Comparison of ENCODE assay signal across 25 cellular contexts in the genomic region with DNA sequence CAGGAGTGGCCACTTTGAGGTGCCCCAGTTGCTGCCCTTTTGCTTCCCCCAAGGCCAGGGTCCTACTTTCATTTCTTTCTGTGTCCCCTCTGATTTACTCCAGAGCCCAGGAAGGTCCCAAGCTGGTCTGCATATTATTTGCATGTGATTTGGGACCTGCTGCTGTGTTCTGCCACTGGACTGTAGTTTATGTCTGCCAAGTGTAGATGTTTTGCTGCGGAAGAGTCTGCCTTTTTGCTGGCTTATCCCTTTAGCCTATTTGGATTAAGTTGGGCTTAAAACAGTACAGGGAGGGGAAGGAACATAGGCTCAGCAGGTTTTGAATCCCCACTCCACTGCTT. TPM values are rescaled to one million over a fixed set of nuclear protein-coding genes. Genes with fewer than 3 reads are reported as not detected.
"Had no signal": no experiment of that assay in that cellular context is flagged by ENCODE, and none has a peak within 500 bp of the region (broad histone marks: within the 10 kb centered on the region; RNA-seq: fewer than 3 reads in every experiment).

No MANE protein-coding gene starts in this region.

- H3K9me3 Mint-ChIP-seq: activated CD4-positive, alpha-beta memory T cell treated with anti-CD3 and anti-CD28 coated beads, Interleukin-2, amount 10 ng/mL, durations not matched to agents 7 days and 5 days; activated CD4-positive, alpha-beta T cell treated with anti-CD3 and anti-CD28 coated beads, Interleukin-2, amount 10 ng/mL, durations not matched to agents 7 days and 5 days; activated naive CD4-positive, alpha-beta T cell treated with anti-CD3 and anti-CD28 coated beads, Interleukin-2, amount 50 U/mL, for 24 hours; activated T-cell treated with anti-CD3 and anti-CD28 coated beads, Interleukin-2, amount 50 U/mL, for 24 hours; activated T-helper 17 cell treated with anti-CD3 and anti-CD28 coated beads, Interleukin-2, amount 50 U/mL, for 72 hours; central memory CD8-positive, alpha-beta T cell; immature natural killer cell; memory B cell; naive thymus-derived CD8-positive, alpha-beta T cell; neural crest cell; stimulated activated naive B cell treated with anti-CD40 and anti-IgM and Interleukin-4, amounts not matched to agents 10 μg/mL and 1 μg/mL and 100 μg/mL, for 72 hours had no signal

- H3K27ac Mint-ChIP-seq: activated CD4-positive, alpha-beta memory T cell treated with anti-CD3 and anti-CD28 coated beads, Interleukin-2, amount 10 ng/mL, durations not matched to agents 7 days and 5 days; activated CD4-positive, alpha-beta T cell treated with anti-CD3 and anti-CD28 coated beads, Interleukin-2, amount 10 ng/mL, durations not matched to agents 7 days and 5 days; activated naive CD4-positive, alpha-beta T cell treated with anti-CD3 and anti-CD28 coated beads, Interleukin-2, amount 50 U/mL, for 24 hours; activated T-cell treated with anti-CD3 and anti-CD28 coated beads, Interleukin-2, amount 50 U/mL, for 24 hours; activated T-helper 17 cell treated with anti-CD3 and anti-CD28 coated beads, Interleukin-2, amount 50 U/mL, for 72 hours; immature natural killer cell; memory B cell; naive thymus-derived CD8-positive, alpha-beta T cell; stimulated activated naive B cell treated with anti-CD40 and anti-IgM and Interleukin-4, amounts not matched to agents 10 μg/mL and 1 μg/mL and 100 μg/mL, for 72 hours had no signal

- H3K4me3 ChIP-seq: gastroesophageal sphincter, psoas muscle, smooth muscle cell, stomach, tibial artery had no signal

- H3K36me3 ChIP-seq: gastroesophageal sphincter, stomach, tibial artery had no signal

- H3K4me1 ChIP-seq: psoas muscle had no signal

- DNase-seq: activated CD4-positive, alpha-beta memory T cell treated with anti-CD3 and anti-CD28 coated beads, Interleukin-2, amount 10 ng/mL, durations not matched to agents 7 days and 5 days; activated CD4-positive, alpha-beta T cell treated with anti-CD3 and anti-CD28 coated beads for 1 hour; activated CD4-positive, alpha-beta T cell treated with anti-CD3 and anti-CD28 coated beads, Interleukin-2, amount 10 ng/mL, durations not matched to agents 7 days and 5 days; activated gamma-delta T cell treated with Interleukin-2 at 50 U/mL for 16 hours; activated T-cell treated with anti-CD3 and anti-CD28 coated beads, Interleukin-2, amount 50 U/mL, for 24 hours; effector CD8-positive, alpha-beta T cell; hippocampal formation; immature natural killer cell; occipital lobe; psoas muscle; stimulated activated CD4-positive, alpha-beta T cell treated with anti-CD3 and anti-CD28 coated beads, Interleukin-4, amount 100 ng/mL, for 4 hours; stimulated activated naive B cell treated with anti-CD40 and anti-IgM and Interleukin-4, amounts not matched to agents 10 μg/mL and 1 μg/mL and 100 μg/mL, for 72 hours; tibial artery had no signal

- H3K36me3 Mint-ChIP-seq: activated naive CD4-positive, alpha-beta T cell treated with anti-CD3 and anti-CD28 coated beads, Interleukin-2, amount 50 U/mL, for 24 hours; immature natural killer cell; memory B cell; naive thymus-derived CD8-positive, alpha-beta T cell; stimulated activated naive B cell treated with anti-CD40 and anti-IgM and Interleukin-4, amounts not matched to agents 10 μg/mL and 1 μg/mL and 100 μg/mL, for 72 hours had no signal

- H3K4me3 Mint-ChIP-seq: activated CD4-positive, alpha-beta memory T cell treated with anti-CD3 and anti-CD28 coated beads, Interleukin-2, amount 10 ng/mL, durations not matched to agents 7 days and 5 days; activated CD4-positive, alpha-beta T cell treated with anti-CD3 and anti-CD28 coated beads, Interleukin-2, amount 10 ng/mL, durations not matched to agents 7 days and 5 days; activated naive CD4-positive, alpha-beta T cell treated with anti-CD3 and anti-CD28 coated beads, Interleukin-2, amount 50 U/mL, for 24 hours; activated T-cell treated with anti-CD3 and anti-CD28 coated beads, Interleukin-2, amount 50 U/mL, for 24 hours; activated T-helper 17 cell treated with anti-CD3 and anti-CD28 coated beads, Interleukin-2, amount 50 U/mL, for 72 hours; central memory CD8-positive, alpha-beta T cell; immature natural killer cell; memory B cell; naive thymus-derived CD8-positive, alpha-beta T cell; neural crest cell; stimulated activated naive B cell treated with anti-CD40 and anti-IgM and Interleukin-4, amounts not matched to agents 10 μg/mL and 1 μg/mL and 100 μg/mL, for 72 hours had no signal

- H3K27ac ChIP-seq: gastroesophageal sphincter, parathyroid adenoma, psoas muscle, stomach, tibial artery had no signal

- H3K9me3 ChIP-seq: gastroesophageal sphincter, psoas muscle, stomach, tibial artery had no signal

RNA-seq across cellular contexts. Expression of a gene that starts 21.4 kb away (rescaled TPM):
- total RNA-seq: activated CD4-positive, alpha-beta memory T cell treated with anti-CD3 and anti-CD28 coated beads, Interleukin-2, amount 10 ng/mL, durations not matched to agents 7 days and 5 days; activated CD4-positive, alpha-beta T cell treated with anti-CD3 and anti-CD28 coated beads, Interleukin-2, amount 10 ng/mL, durations not matched to agents 7 days and 5 days; activated T-helper 17 cell treated with anti-CD3 and anti-CD28 coated beads, Interleukin-2, amount 50 U/mL, for 72 hours; bronchial epithelial cell; dermis microvascular lymphatic vessel endothelial cell; neural crest cell had no signal
- polyA plus RNA-seq: naive thymus-derived CD8-positive, alpha-beta T cell had no signal
